13 cellular contexts compared by ENCODE assay signal in the genomic region with DNA sequence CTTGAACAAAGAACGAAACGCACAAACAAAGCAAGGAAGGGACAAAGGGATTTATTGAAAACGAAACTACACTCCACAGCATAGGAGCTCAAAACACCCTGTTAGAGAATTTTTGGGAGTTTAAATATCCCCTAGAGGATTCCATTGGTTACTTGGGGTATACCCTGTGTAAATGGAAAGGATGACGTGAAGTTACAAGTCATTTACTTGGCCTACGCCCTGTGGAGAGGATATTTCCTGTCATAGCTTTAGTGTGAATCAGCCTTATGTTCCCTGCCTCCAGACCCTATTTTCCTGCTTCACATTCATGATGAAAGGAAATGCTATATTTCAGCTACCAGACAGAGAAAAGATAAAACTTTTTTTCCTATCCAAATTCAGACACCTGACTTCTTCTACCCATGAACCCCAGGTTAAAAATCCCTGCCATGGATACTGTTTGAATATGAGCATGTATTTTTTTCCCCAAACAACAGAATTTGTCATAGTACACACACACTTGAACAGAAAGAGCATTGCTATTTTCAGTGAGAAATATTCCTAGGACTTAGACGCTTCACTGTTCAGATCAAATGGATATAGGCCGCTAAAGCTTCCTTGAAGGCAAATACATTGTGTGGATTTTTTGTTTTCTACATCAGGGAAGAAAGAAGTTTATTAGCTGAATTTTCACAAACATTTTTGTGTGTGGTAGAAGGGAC. TPM values are rescaled to one million over a fixed set of nuclear protein-coding genes. Genes with fewer than 3 reads are reported as not detected.
DNase-seq lines count a peak whose midpoint lies in the region; ATAC-seq and TF ChIP-seq lines count a peak whose summit lies in the region.
"Had no signal": no experiment of that assay in that cellular context is flagged by ENCODE, and none has a peak within 500 bp of the region (broad histone marks: within the 10 kb centered on the region; RNA-seq: fewer than 3 reads in every experiment).

No MANE protein-coding gene starts in this region.

- POLR2A ChIA-PET in PC-3 (lab: Charles Lee; ENCODE audit: unreplicated experiment): interaction anchor here (0.6 to 1.2 kb wide), 3 partner anchors 21 to 173 kb away, joined by 3 to 4 read pairs (median 3); a partner anchor contains a TSS
- POLR2A ChIA-PET in HEK293T (lab: Yijun Ruan, JAX): interaction anchor here (0.6 to 2.6 kb wide), 3 partner anchors 21 to 48 kb away, joined by 3 to 8 read pairs (median 3); a partner anchor contains a TSS

- peak overlapping the region; percentile 34; the same call in 1 of the 2 replicates for H3K4me3 ChIP-seq in PC-3 (ENCODE audit: low read length)

- H3K36me3 ChIP-seq in PC-3 (ENCODE audit: low read depth, low read length): peaks cover 31% of the 10 kb centered on the region

- no peaks in the 10 kb centered on the region for H4K20me1 ChIP-seq in PC-3 (ENCODE audit: low read length)

- DNase-seq in EH (ENCODE audit: low read depth): peak; percentile 83
- DNase-seq in PC-3: peak; percentile 77
- DNase-seq in dermis blood vessel endothelial cell: peak; percentile 74
- DNase-seq in myocyte (ENCODE audit: low read depth): peak; percentile 43
- no peak for DNase-seq in 8988T
- DNase-seq in NCI-H748 treated with DMSO at 0.1 percent for 48 hours (lab: John Stamatoyannopoulos, UW): no peak
- no peak for DNase-seq in retina
- no peak for DNase-seq in HEK293T (ENCODE audit: extremely low spot score)
- DNase-seq: activated naive CD8-positive, alpha-beta T cell treated with anti-CD3 and anti-CD28 coated beads, Interleukin-2, amount 50 U/mL, for 24 hours; NCI-H510A treated with DMSO at 0.1 percent for 48 hours; right cardiac atrium had no signal

- peak overlapping the region; percentile 82 for H3K27ac ChIP-seq in PC-3 (ENCODE audit: low read length)
- H3K27ac ChIP-seq: KMS-11 had no signal

- CTCF ChIA-PET in PC-3 (lab: Charles Lee) (interaction anchor here (0.6 to 1.0 kb wide), 2 partner anchors 55 to 75 kb away, joined by 3 read pairs; a partner anchor contains a TSS), HEK293T (lab: Yijun Ruan, JAX) (interaction anchor here (0.6 kb wide), 1 partner anchor 16 kb away, joined by 4 read pairs; no protein-coding TSS in a partner anchor)

- TF ChIP-seq CTCF in PC-3 (conservative IDR thresholded peaks at IDR 0.05; ENCODE audit: low read depth, low read length): no peak

- no peaks in the 10 kb centered on the region for H3K9me3 ChIP-seq in PC-3 (ENCODE audit: low read length)

- H3K9me2 ChIP-seq in PC-3 (replicated peaks; ENCODE audit: low read length): no peaks in the 10 kb centered on the region

- H3K27me3 ChIP-seq in PC-3 (ENCODE audit: low read length): no peaks in the 10 kb centered on the region

- H3K9ac ChIP-seq in PC-3 (ENCODE audit: low read length): peak overlapping the region; percentile 47
- H3K9ac ChIP-seq: KMS-11 had no signal

- H2AFZ ChIP-seq in PC-3 (ENCODE audit: low read length): no peak overlapping the region

- ATAC-seq in PC-3: peak; percentile 97
- ATAC-seq: activated naive CD8-positive, alpha-beta T cell treated with anti-CD3 and anti-CD28 coated beads, Interleukin-2, amount 50 U/mL, for 24 hours; esophagus mucosa had no signal

- TSS peak; percentile 69 for BruUV-seq in PC-3 (replicated peaks; lab: Mats Ljungman, UMichigan)

- H3K79me2 ChIP-seq in PC-3 (ENCODE audit: low read length): peaks cover 17% of the 10 kb centered on the region

- H3K4me1 ChIP-seq in PC-3 (ENCODE audit: insufficient read depth, low read length): peaks cover 19% of the 10 kb centered on the region

- intact Hi-C loops in PC-3 (cut with micrococcal nuclease): loop anchor here (5.0 kb wide), 1 partner anchor 35 kb away; a partner anchor contains a TSS

- H3K4me2 ChIP-seq in PC-3 (ENCODE audit: low read length): peak overlapping the region; percentile 58
- H3K4me2 ChIP-seq: KMS-11 had no signal

- no peaks in the 10 kb centered on the region for H3F3A ChIP-seq in PC-3 (ENCODE audit: low read length, unreplicated experiment)

TF ChIP-seq in HEK293T, 16 proteins besides CTCF, POLR2A, EP300 and RAD21:
- TF ChIP-seq, protein P1, sequence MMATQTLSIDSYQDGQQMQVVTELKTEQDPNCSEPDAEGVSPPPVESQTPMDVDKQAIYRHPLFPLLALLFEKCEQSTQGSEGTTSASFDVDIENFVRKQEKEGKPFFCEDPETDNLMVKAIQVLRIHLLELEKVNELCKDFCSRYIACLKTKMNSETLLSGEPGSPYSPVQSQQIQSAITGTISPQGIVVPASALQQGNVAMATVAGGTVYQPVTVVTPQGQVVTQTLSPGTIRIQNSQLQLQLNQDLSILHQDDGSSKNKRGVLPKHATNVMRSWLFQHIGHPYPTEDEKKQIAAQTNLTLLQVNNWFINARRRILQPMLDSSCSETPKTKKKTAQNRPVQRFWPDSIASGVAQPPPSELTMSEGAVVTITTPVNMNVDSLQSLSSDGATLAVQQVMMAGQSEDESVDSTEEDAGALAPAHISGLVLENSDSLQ (IDR thresholded peaks at IDR 0.05): no peak
- TF ChIP-seq L3MBTL2 (conservative IDR thresholded peaks at IDR 0.05): no peak
- no peak for TF ChIP-seq HDGF (IDR thresholded peaks at IDR 0.05; ENCODE audit: borderline replicate concordance)
- no peak for TF ChIP-seq ARNT (IDR thresholded peaks at IDR 0.05)
- no peak for TF ChIP-seq FOXM1 (IDR thresholded peaks at IDR 0.05; ENCODE audit: borderline replicate concordance)
- no peak for TF ChIP-seq FOXK2 (IDR thresholded peaks at IDR 0.05)
- no peak for TF ChIP-seq BHLHE40 (IDR thresholded peaks at IDR 0.05; ENCODE audit: borderline replicate concordance)
- TF ChIP-seq LEF1 (IDR thresholded peaks at IDR 0.05; ENCODE audit: borderline replicate concordance): no peak
- TF ChIP-seq TARDBP (IDR thresholded peaks at IDR 0.05): no peak
- TF ChIP-seq FOXA1 (IDR thresholded peaks at IDR 0.05): no peak
- no peak for TF ChIP-seq ELF4 (IDR thresholded peaks at IDR 0.05)
- TF ChIP-seq ZNF384 (IDR thresholded peaks at IDR 0.05): no peak
- TF ChIP-seq SP1 (IDR thresholded peaks at IDR 0.05): no peak
- TF ChIP-seq SUZ12 (IDR thresholded peaks at IDR 0.05): no peak
- TF ChIP-seq CTBP1 (IDR thresholded peaks at IDR 0.05; ENCODE audit: borderline replicate concordance): no peak

RNA-seq across cellular contexts. Expression of a gene that starts 20.4 kb away (rescaled TPM):
- total RNA-seq in PC-3 (2014; rRNA removed) (30.0 and 44.1 TPM in 2 replicates), dermis blood vessel endothelial cell (9.3 and 12.4 TPM in 2 replicates), myocyte (4.9 and 6.6 TPM in 2 replicates)
- 16.4 TPM for polyA plus RNA-seq in myocyte (2012)

RNA-seq across cellular contexts. Expression of a gene that starts 36.8 kb away (rescaled TPM):
- total RNA-seq in PC-3 (2014; rRNA removed) (13.0 and 14.6 TPM in 2 replicates), dermis blood vessel endothelial cell (2.4 and 9.4 TPM in 2 replicates), myocyte (not detected in 2 replicates)
- polyA plus RNA-seq in myocyte (2012): 0.14 TPM
- polyA plus RNA-seq: right cardiac atrium had no signal

Comparison
In these comparisons a context has a peak if more than half of its experiments do, and no peak if none do; other contexts are left out.
1. DNase-seq: peak in EH (single experiment), PC-3 (single experiment), dermis blood vessel endothelial cell (single experiment) and myocyte (single experiment); none in 8988T (single experiment), NCI-H748 treated with DMSO at 0.1 percent for 48 hours (single experiment), retina (single experiment) and HEK293T (single experiment).